Comparison of ENCODE assay signal across 30 cellular contexts in genomic region chr5:138998521-138998920, GRCh38.
"Had no signal": no experiment of that assay in that cellular context is flagged by ENCODE, and none has a peak within 500 bp of the region (broad histone marks: within the 10 kb centered on the region; RNA-seq: fewer than 3 reads in every experiment).

No MANE protein-coding gene starts in this region.

- H3K36me3 ChIP-seq: neutrophil, ovary, right lobe of liver, sigmoid colon, suprapubic skin, tibial artery, transverse colon, upper lobe of right lung, uterus had no signal

- H3K4me3 ChIP-seq: ovary, psoas muscle, right lobe of liver, sigmoid colon, suprapubic skin, testis, tibial artery, transverse colon, upper lobe of right lung, uterus had no signal

- H3K4me3 Mint-ChIP-seq: natural killer cell; nephron; stimulated activated effector memory CD8-positive, alpha-beta T cell treated with anti-CD3 and anti-CD28 coated beads, Interleukin-12 subunit alpha, Interleukin-12 subunit beta, amount 100 ng/mL, for 72 hours; stimulated activated naive B cell treated with anti-CD40 and anti-IgM and Interleukin-4, amounts not matched to agents 10 μg/mL and 1 μg/mL and 100 μg/mL, for 72 hours; stimulated activated naive CD8-positive, alpha-beta T cell treated with anti-CD3 and anti-CD28 coated beads, Interleukin-15, Interleukin-2, amounts not matched to agents 100 ng/mL and 50 ng/mL, for 24 hours; type B pancreatic cell had no signal

- H3K4me1 Mint-ChIP-seq: natural killer cell; stimulated activated effector memory CD8-positive, alpha-beta T cell treated with anti-CD3 and anti-CD28 coated beads, Interleukin-12 subunit alpha, Interleukin-12 subunit beta, amount 100 ng/mL, for 72 hours; stimulated activated naive B cell treated with anti-CD40 and anti-IgM and Interleukin-4, amounts not matched to agents 10 μg/mL and 1 μg/mL and 100 μg/mL, for 72 hours had no signal

- H3K27ac Mint-ChIP-seq: naive thymus-derived CD4-positive, alpha-beta T cell; natural killer cell; nephron; progenitor cell of endocrine pancreas; stimulated activated effector memory CD8-positive, alpha-beta T cell treated with anti-CD3 and anti-CD28 coated beads, Interleukin-12 subunit alpha, Interleukin-12 subunit beta, amount 100 ng/mL, for 72 hours; stimulated activated naive CD8-positive, alpha-beta T cell treated with anti-CD3 and anti-CD28 coated beads, Interleukin-15, Interleukin-2, amounts not matched to agents 100 ng/mL and 50 ng/mL, for 24 hours; type B pancreatic cell had no signal

- H3K27ac ChIP-seq: neutrophil, ovary, parathyroid adenoma, psoas muscle, right lobe of liver, sigmoid colon, suprapubic skin, testis, tibial artery, transverse colon, upper lobe of right lung, uterus had no signal

- H3K79me2 ChIP-seq: parathyroid adenoma had no signal

- H3K27me3 Mint-ChIP-seq: naive thymus-derived CD4-positive, alpha-beta T cell; progenitor cell of endocrine pancreas; stimulated activated naive B cell treated with anti-CD40 and anti-IgM and Interleukin-4, amounts not matched to agents 10 μg/mL and 1 μg/mL and 100 μg/mL, for 72 hours; stimulated activated naive CD8-positive, alpha-beta T cell treated with anti-CD3 and anti-CD28 coated beads, Interleukin-15, Interleukin-2, amounts not matched to agents 100 ng/mL and 50 ng/mL, for 24 hours; type B pancreatic cell had no signal

- H3K9ac ChIP-seq: parathyroid adenoma had no signal

- DNase-seq: naive thymus-derived CD4-positive, alpha-beta T cell; natural killer cell; nucleus accumbens; ovary; posterior cingulate gyrus; psoas muscle; right cardiac atrium; right lobe of liver; sigmoid colon; small intestine; stimulated activated CD4-positive, alpha-beta T cell treated with anti-CD3 and anti-CD28 coated beads, Interleukin-15, amount 100 ng/mL, for 24 hours; stimulated activated CD4-positive, alpha-beta T cell treated with anti-CD3 and anti-CD28 coated beads, Interleukin-2, amount 100 ng/mL, for 24 hours; stimulated activated CD4-positive, alpha-beta T cell treated with anti-CD3 and anti-CD28 coated beads, Interleukin-2, amount 100 ng/mL, for 48 hours; stimulated activated CD4-positive, alpha-beta T cell treated with anti-CD3 and anti-CD28 coated beads, Interleukin-4, amount 100 ng/mL, for 24 hours; stimulated activated naive B cell treated with anti-CD40 and anti-IgM and Interleukin-4, amounts not matched to agents 10 μg/mL and 1 μg/mL and 100 μg/mL, for 72 hours; stimulated activated naive CD4-positive, alpha-beta T cell treated with Interleukin-2 at 50 U/mL for 16 hours; substantia nigra; testis; tibial artery; transverse colon; upper lobe of right lung; uterus had no signal

- H3K27me3 ChIP-seq: neutrophil, ovary, right lobe of liver, sigmoid colon, suprapubic skin, testis, tibial artery, transverse colon, upper lobe of right lung, uterus had no signal

- H3K36me3 Mint-ChIP-seq: natural killer cell; stimulated activated effector memory CD8-positive, alpha-beta T cell treated with anti-CD3 and anti-CD28 coated beads, Interleukin-12 subunit alpha, Interleukin-12 subunit beta, amount 100 ng/mL, for 72 hours had no signal

- H3K9me3 Mint-ChIP-seq: stimulated activated effector memory CD8-positive, alpha-beta T cell treated with anti-CD3 and anti-CD28 coated beads, Interleukin-12 subunit alpha, Interleukin-12 subunit beta, amount 100 ng/mL, for 72 hours had no signal

- H3K4me1 ChIP-seq: parathyroid adenoma, psoas muscle, right lobe of liver, sigmoid colon, suprapubic skin, testis, tibial artery, transverse colon, upper lobe of right lung, uterus had no signal
